In genomic region chr7:14902589-14902963, GRCh38 we compare ENCODE assay signal across 9 cellular contexts. TPM values are rescaled to one million over a fixed set of nuclear protein-coding genes. Genes with fewer than 3 reads are reported as not detected.
DNase-seq lines count a peak whose midpoint lies in the region; ATAC-seq and TF ChIP-seq lines count a peak whose summit lies in the region.
"Had no signal": no experiment of that assay in that cellular context is flagged by ENCODE, and none has a peak within 500 bp of the region (broad histone marks: within the 10 kb centered on the region; RNA-seq: fewer than 3 reads in every experiment).

DGKB (minus strand) TSS chr7:14902751.

- H4K20me1 ChIP-seq in fibroblast of lung (ENCODE audit: control insufficient read depth, extremely low read depth, insufficient read depth, low read length): no peaks in the 10 kb centered on the region

- no peaks in the 10 kb centered on the region for H3K27me3 ChIP-seq in fibroblast of lung (ENCODE audit: control insufficient read depth, insufficient read depth, low read length)

- H3K4me1 ChIP-seq in fibroblast of lung (ENCODE audit: control insufficient read depth, extremely low read depth, insufficient read depth, low read length): no peaks in the 10 kb centered on the region

- H3K9ac ChIP-seq in fibroblast of lung (ENCODE audit: insufficient read depth, low read length): no peak within 1 kb of the TSS

- H3K9me3 ChIP-seq in fibroblast of lung (ENCODE audit: control insufficient read depth, insufficient read depth, low read depth, low read length): no peaks in the 10 kb centered on the region

- H2AFZ ChIP-seq in fibroblast of lung (ENCODE audit: low read length): no peak within 1 kb of the TSS

- no peak within 1 kb of the TSS for H3K27ac ChIP-seq in fibroblast of lung (ENCODE audit: insufficient read depth, low read length)

- H3K4me2 ChIP-seq in fibroblast of lung (ENCODE audit: extremely low read depth, insufficient read depth, low read length): peak within 1 kb of the TSS; percentile 46

- H3K36me3 ChIP-seq in fibroblast of lung (ENCODE audit: control insufficient read depth, insufficient read depth, low read length): no peaks in the 10 kb centered on the region

- H3K79me2 ChIP-seq in fibroblast of lung (ENCODE audit: control insufficient read depth, insufficient read depth, low read length): no peaks in the 10 kb centered on the region

- DNase-seq in COLO668 (lab: John Stamatoyannopoulos, UW; ENCODE audit: unreplicated experiment): peak; percentile 56
- DNase-seq in NCI-H2227 treated with DMSO at 0.1 percent for 48 hours (lab: John Stamatoyannopoulos, UW): peak; percentile 72
- DNase-seq in fibroblast of lung (ENCODE audit: low read depth in 2 of 2): peak; percentile 24 to 41
- peak in 49 of 56 donors; percentile 2 to 81 (median 46) for DNase-seq in nucleus accumbens (lab: John Stamatoyannopoulos, UW)
- DNase-seq in HUDEP-2 (lab: John Stamatoyannopoulos, UW; ENCODE audit: unreplicated experiment in 76 of 76): no peak
- no peak for DNase-seq in NCI-H2196 treated with DMSO at 0.1 percent for 48 hours (lab: John Stamatoyannopoulos, UW; ENCODE audit: unreplicated experiment)
- no peak for DNase-seq in activated CD4-positive, alpha-beta T cell treated with anti-CD3 and anti-CD28 coated beads, Interleukin-2, amount 50 U/mL, for 4 hours
- DNase-seq: activated T-cell treated with anti-CD3 and anti-CD28 coated beads, Interleukin-2, amount 50 U/mL, for 24 hours had no signal

- TF ChIP-seq CTCF in fibroblast of lung (conservative IDR thresholded peaks at IDR 0.05 in 1 of 2, IDR thresholded peaks at IDR 0.05 in 1 of 2; ENCODE audit: low read depth in 1 of 2, low read length in 2 of 2): no peak

- peak within 1 kb of the TSS in 2 of 4 experiments; percentile 44 to 55 for H3K4me3 ChIP-seq in fibroblast of lung (replicated peaks in 1 of 4; ENCODE audit: control extremely low read depth in 1 of 4, insufficient read depth in 1 of 4, low read depth in 3 of 4, low read length in 4 of 4)

- no peak for ATAC-seq in GM21360 (IDR thresholded peaks at IDR 0.05; ENCODE audit: unreplicated experiment)

RNA-seq across cellular contexts. Expression of gene DGKB, which starts in this region (rescaled TPM):
- 0.26 TPM in 1 of 2 replicates, not detected in the other for total RNA-seq in fibroblast of lung
- 0.06 and 0.31 TPM in 2 replicates for polyA plus RNA-seq in fibroblast of lung
- polyA plus RNA-seq in fibroblast of lung (2012): 0.07 TPM in 1 of 2 replicates, not detected in the other
- 1.8 TPM in 1 of 2 replicates, not detected in the other for polyA minus RNA-seq in fibroblast of lung (ENCODE audit: low replicate concordance)

Comparison
In these comparisons a context has a peak if more than half of its experiments do, and no peak if none do; other contexts are left out.
1. DNase-seq: peak in COLO668 (single experiment), NCI-H2227 treated with DMSO at 0.1 percent for 48 hours (single experiment), fibroblast of lung (2 of 2) and nucleus accumbens (49 of 56); none in HUDEP-2 (0 of 76), NCI-H2196 treated with DMSO at 0.1 percent for 48 hours (single experiment) and activated CD4-positive, alpha-beta T cell treated with anti-CD3 and anti-CD28 coated beads, Interleukin-2, amount 50 U/mL, for 4 hours (0 of 2).